In the genomic region with DNA sequence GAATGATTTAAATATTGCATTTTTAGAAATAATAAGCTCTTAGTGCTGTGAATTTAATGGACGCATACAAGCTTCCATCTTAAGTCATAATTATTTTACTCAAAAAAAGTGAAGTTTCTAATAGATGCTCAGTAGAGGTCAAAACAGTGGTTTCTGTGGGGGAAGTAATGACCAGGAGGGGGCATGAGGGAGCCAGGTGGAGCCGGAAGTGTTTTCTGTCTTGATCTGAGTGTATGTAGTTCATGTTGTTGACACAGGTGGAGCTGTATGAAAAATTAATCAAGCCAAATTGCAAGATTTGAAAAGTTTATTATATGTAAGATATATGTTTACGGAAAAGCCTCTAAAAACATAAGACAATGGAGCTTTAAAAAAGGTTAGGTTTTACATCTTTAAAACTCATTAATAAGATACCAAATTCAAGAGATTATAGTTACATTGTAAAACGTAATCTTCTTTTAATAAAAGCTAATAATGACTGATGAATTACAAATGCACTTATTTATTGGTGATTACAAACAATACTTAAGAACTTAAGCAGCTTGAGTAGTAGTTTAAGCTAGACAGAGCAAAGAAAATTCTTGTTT, we compare ENCODE assay signal across 8 cellular contexts.
A peak's percentile ranks its signal among the peaks of the same experiment; 100 is the strongest.
DNase-seq lines count a peak whose midpoint lies in the region; ATAC-seq and TF ChIP-seq lines count a peak whose summit lies in the region.

No MANE protein-coding gene starts in this region.

- peak; percentile 53 for TF ChIP-seq CTCF in liver (IDR thresholded peaks at IDR 0.05; ENCODE audit: low read depth, low read length, missing input control)

- no peak overlapping the region for H3K27ac ChIP-seq in liver (ENCODE audit: low read depth in 1 of 2, low read length in 2 of 2)

- H3K9me3 ChIP-seq in liver (ENCODE audit: control insufficient read depth in 4 of 4, low read length in 3 of 4): no peaks in the 10 kb centered on the region

- H3K36me3 ChIP-seq in liver (ENCODE audit: control insufficient read depth in 4 of 4, insufficient read depth in 3 of 4, low read depth in 1 of 4, low read length in 3 of 4): no peaks in the 10 kb centered on the region

- ATAC-seq in GM21737 (IDR thresholded peaks at IDR 0.05; ENCODE audit: unreplicated experiment): peak; percentile 95
- peak; percentile 89 to 93 for ATAC-seq in stimulated activated naive B cell treated with anti-CD40 and anti-IgM and Interleukin-4, amounts not matched to agents 10 μg/mL and 1 μg/mL and 100 μg/mL, for 72 hours (replicated peaks)

- DNase-seq in NCI-H187 treated with DMSO at 0.1 percent for 48 hours (lab: John Stamatoyannopoulos, UW) (peak; percentile 23), NCI-H187 (lab: John Stamatoyannopoulos, UW) (no peak), HuH-7.5 (ENCODE audit: low spot score) (peak; percentile 61), SKM-1 (lab: John Stamatoyannopoulos, UW; ENCODE audit: unreplicated experiment) (peak; percentile 64), amniotic epithelial cell (ENCODE audit: low read depth) (peak; percentile 55)
- DNase-seq in stimulated activated naive B cell treated with anti-CD40 and anti-IgM and Interleukin-4, amounts not matched to agents 10 μg/mL and 1 μg/mL and 100 μg/mL, for 72 hours: peak; percentile 36

- H3K9ac ChIP-seq in liver (ENCODE audit: low read depth in 1 of 2, low read length in 2 of 2): no peak overlapping the region

- H3K27ac Mint-ChIP-seq in stimulated activated naive B cell treated with anti-CD40 and anti-IgM and Interleukin-4, amounts not matched to agents 10 μg/mL and 1 μg/mL and 100 μg/mL, for 72 hours: no peak overlapping the region

- H3K27me3 Mint-ChIP-seq in stimulated activated naive B cell treated with anti-CD40 and anti-IgM and Interleukin-4, amounts not matched to agents 10 μg/mL and 1 μg/mL and 100 μg/mL, for 72 hours: no peaks in the 10 kb centered on the region

- TF ChIP-seq RAD21 in liver (IDR thresholded peaks at IDR 0.05): peak; percentile 67 to 77

- no peak overlapping the region for H3K4me3 Mint-ChIP-seq in stimulated activated naive B cell treated with anti-CD40 and anti-IgM and Interleukin-4, amounts not matched to agents 10 μg/mL and 1 μg/mL and 100 μg/mL, for 72 hours

- H3K9me3 Mint-ChIP-seq in stimulated activated naive B cell treated with anti-CD40 and anti-IgM and Interleukin-4, amounts not matched to agents 10 μg/mL and 1 μg/mL and 100 μg/mL, for 72 hours: no peaks in the 10 kb centered on the region

- no peaks in the 10 kb centered on the region for H3K4me1 ChIP-seq in liver (ENCODE audit: control insufficient read depth in 4 of 4, insufficient read depth in 4 of 4, low read length in 3 of 4)

- peaks cover 13 to 20% of the 10 kb centered on the region in 2 donors for H3K36me3 Mint-ChIP-seq in stimulated activated naive B cell treated with anti-CD40 and anti-IgM and Interleukin-4, amounts not matched to agents 10 μg/mL and 1 μg/mL and 100 μg/mL, for 72 hours

- WGBS in liver: 53% methylated on average over 4 of the region's 4 CpGs

- no peak overlapping the region for H3K4me3 ChIP-seq in liver (ENCODE audit: low read depth in 1 of 3, low read length in 3 of 3)

- no peaks in the 10 kb centered on the region for H3K27me3 ChIP-seq in liver (ENCODE audit: control insufficient read depth in 4 of 4, insufficient read depth in 4 of 4, low read length in 3 of 4)

- peaks cover 2 to 11% of the 10 kb centered on the region in 2 donors for H3K4me1 Mint-ChIP-seq in stimulated activated naive B cell treated with anti-CD40 and anti-IgM and Interleukin-4, amounts not matched to agents 10 μg/mL and 1 μg/mL and 100 μg/mL, for 72 hours

TF ChIP-seq in liver, 16 proteins besides CTCF, POLR2A, EP300 and RAD21:
- no peak for TF ChIP-seq GABPA (IDR thresholded peaks at IDR 0.05 in 1 of 2, conservative IDR thresholded peaks at IDR 0.05 in 1 of 2)
- TF ChIP-seq, protein P1, sequence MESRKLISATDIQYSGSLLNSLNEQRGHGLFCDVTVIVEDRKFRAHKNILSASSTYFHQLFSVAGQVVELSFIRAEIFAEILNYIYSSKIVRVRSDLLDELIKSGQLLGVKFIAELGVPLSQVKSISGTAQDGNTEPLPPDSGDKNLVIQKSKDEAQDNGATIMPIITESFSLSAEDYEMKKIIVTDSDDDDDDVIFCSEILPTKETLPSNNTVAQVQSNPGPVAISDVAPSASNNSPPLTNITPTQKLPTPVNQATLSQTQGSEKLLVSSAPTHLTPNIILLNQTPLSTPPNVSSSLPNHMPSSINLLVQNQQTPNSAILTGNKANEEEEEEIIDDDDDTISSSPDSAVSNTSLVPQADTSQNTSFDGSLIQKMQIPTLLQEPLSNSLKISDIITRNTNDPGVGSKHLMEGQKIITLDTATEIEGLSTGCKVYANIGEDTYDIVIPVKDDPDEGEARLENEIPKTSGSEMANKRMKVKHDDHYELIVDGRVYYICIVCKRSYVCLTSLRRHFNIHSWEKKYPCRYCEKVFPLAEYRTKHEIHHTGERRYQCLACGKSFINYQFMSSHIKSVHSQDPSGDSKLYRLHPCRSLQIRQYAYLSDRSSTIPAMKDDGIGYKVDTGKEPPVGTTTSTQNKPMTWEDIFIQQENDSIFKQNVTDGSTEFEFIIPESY (IDR thresholded peaks at IDR 0.05): no peak
- no peak for TF ChIP-seq HNF4A (conservative IDR thresholded peaks at IDR 0.05)
- TF ChIP-seq TAF1 (conservative IDR thresholded peaks at IDR 0.05): no peak
- no peak for TF ChIP-seq EGR1 (IDR thresholded peaks at IDR 0.05; ENCODE audit: low read depth in 2 of 2)
TF ChIP-seq in liver: peak in this region for 0.

Comparison
In these comparisons a context has a peak if more than half of its experiments do, and no peak if none do; other contexts are left out.
1. DNase-seq: peak in NCI-H187 treated with DMSO at 0.1 percent for 48 hours (single experiment), HuH-7.5 (single experiment), SKM-1 (single experiment), amniotic epithelial cell (single experiment) and stimulated activated naive B cell treated with anti-CD40 and anti-IgM and Interleukin-4, amounts not matched to agents 10 μg/mL and 1 μg/mL and 100 μg/mL, for 72 hours (single experiment); none in NCI-H187 (0 of 2).